1 cellular context compared by ENCODE assay signal in the genomic region with DNA sequence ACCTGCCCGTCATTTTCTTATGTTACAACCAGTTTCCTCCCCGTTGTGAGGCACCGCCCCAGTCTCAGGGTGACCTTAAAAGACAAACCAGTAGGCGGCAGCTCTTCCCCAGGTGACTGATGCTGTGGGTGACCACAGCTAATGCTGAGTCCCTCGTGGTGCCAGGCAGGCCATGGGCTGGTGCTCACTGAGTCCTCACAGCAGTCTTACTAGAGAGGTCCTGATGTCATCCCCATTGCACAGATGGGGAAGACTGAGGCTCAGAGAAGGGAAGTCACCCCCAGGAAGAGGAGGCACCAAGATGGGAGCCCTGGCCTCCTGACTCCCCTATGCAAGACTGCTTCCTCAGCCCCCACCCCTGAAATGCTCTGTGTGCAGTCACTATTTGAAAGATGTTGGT.
TF ChIP-seq lines count a peak whose summit lies in the region.

No MANE protein-coding gene starts in this region.

TF ChIP-seq in HepG2, 621 proteins besides CTCF, POLR2A, EP300 and RAD21:
- TF ChIP-seq RARA (CRISPR knock-in tag; IDR thresholded peaks at IDR 0.05), result no peak
- peak; percentile 92 for TF ChIP-seq ZNF629 (CRISPR knock-in tag; conservative IDR thresholded peaks at IDR 0.05)
- TF ChIP-seq ZNF879 (CRISPR knock-in tag; IDR thresholded peaks at IDR 0.05), result no peak
- TF ChIP-seq CHD4 (IDR thresholded peaks at IDR 0.05; ENCODE audit: borderline replicate concordance, low read length), result 0 out of 2 replicates have a peak, but pooled peaks have one; percentile 43
- TF ChIP-seq, protein P1, sequence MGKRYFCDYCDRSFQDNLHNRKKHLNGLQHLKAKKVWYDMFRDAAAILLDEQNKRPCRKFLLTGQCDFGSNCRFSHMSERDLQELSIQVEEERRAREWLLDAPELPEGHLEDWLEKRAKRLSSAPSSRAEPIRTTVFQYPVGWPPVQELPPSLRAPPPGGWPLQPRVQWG (CRISPR knock-in tag; IDR thresholded peaks at IDR 0.05; ENCODE audit: borderline replicate concordance, low read depth), result no peak
- TF ChIP-seq, protein P2, sequence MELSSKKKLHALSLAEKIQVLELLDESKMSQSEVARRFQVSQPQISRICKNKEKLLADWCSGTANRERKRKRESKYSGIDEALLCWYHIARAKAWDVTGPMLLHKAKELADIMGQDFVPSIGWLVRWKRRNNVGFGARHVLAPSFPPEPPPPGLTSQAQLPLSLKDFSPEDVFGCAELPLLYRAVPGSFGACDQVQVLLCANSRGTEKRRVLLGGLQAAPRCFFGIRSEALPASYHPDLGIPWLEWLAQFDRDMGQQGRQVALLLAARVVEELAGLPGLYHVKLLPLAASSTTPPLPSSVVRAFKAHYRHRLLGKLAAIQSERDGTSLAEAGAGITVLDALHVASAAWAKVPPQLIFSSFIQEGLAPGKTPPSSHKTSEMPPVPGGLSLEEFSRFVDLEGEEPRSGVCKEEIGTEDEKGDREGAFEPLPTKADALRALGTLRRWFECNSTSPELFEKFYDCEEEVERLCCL (CRISPR knock-in tag; IDR thresholded peaks at IDR 0.05; ENCODE audit: borderline replicate concordance), result no peak
- TF ChIP-seq ZNF772 (CRISPR knock-in tag; IDR thresholded peaks at IDR 0.05), result no peak
- no peak for TF ChIP-seq TRIM24 (CRISPR knock-in tag; IDR thresholded peaks at IDR 0.05)
- no peak for TF ChIP-seq ZNF367 (CRISPR knock-in tag; IDR thresholded peaks at IDR 0.05; ENCODE audit: borderline replicate concordance)
- TF ChIP-seq NFYC (CRISPR knock-in tag; IDR thresholded peaks at IDR 0.05), result no peak
- no peak for TF ChIP-seq HMG20A (CRISPR knock-in tag; IDR thresholded peaks at IDR 0.05; ENCODE audit: borderline replicate concordance)
- no peak for TF ChIP-seq ZNF782 (CRISPR knock-in tag; IDR thresholded peaks at IDR 0.05; ENCODE audit: borderline replicate concordance)
- no peak for TF ChIP-seq FOXK1 (CRISPR knock-in tag; IDR thresholded peaks at IDR 0.05; ENCODE audit: borderline replicate concordance, low read depth)
- TF ChIP-seq FIP1L1 (IDR thresholded peaks at IDR 0.05; ENCODE audit: borderline replicate concordance, insufficient read depth, low read depth, low read length), result no peak
- no peak for TF ChIP-seq ARHGAP35 (CRISPR knock-in tag; IDR thresholded peaks at IDR 0.05; ENCODE audit: borderline replicate concordance)
- no peak for TF ChIP-seq FOSL2 (CRISPR knock-in tag; IDR thresholded peaks at IDR 0.05)
- TF ChIP-seq, protein P3, sequence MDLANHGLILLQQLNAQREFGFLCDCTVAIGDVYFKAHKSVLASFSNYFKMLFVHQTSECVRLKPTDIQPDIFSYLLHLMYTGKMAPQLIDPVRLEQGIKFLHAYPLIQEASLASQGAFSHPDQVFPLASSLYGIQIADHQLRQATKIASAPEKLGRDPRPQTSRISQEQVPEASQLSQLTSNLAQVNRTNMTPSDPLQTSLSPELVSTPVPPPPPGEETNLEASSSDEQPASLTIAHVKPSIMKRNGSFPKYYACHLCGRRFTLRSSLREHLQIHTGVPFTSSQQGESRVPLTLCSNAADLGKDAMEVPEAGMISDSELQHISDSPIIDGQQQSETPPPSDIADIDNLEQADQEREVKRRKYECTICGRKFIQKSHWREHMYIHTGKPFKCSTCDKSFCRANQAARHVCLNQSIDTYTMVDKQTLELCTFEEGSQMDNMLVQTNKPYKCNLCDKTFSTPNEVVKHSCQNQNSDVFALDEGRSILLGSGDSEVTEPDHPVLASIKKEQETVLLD (CRISPR knock-in tag; IDR thresholded peaks at IDR 0.05; ENCODE audit: low read depth), result no peak
- TF ChIP-seq, protein P4, sequence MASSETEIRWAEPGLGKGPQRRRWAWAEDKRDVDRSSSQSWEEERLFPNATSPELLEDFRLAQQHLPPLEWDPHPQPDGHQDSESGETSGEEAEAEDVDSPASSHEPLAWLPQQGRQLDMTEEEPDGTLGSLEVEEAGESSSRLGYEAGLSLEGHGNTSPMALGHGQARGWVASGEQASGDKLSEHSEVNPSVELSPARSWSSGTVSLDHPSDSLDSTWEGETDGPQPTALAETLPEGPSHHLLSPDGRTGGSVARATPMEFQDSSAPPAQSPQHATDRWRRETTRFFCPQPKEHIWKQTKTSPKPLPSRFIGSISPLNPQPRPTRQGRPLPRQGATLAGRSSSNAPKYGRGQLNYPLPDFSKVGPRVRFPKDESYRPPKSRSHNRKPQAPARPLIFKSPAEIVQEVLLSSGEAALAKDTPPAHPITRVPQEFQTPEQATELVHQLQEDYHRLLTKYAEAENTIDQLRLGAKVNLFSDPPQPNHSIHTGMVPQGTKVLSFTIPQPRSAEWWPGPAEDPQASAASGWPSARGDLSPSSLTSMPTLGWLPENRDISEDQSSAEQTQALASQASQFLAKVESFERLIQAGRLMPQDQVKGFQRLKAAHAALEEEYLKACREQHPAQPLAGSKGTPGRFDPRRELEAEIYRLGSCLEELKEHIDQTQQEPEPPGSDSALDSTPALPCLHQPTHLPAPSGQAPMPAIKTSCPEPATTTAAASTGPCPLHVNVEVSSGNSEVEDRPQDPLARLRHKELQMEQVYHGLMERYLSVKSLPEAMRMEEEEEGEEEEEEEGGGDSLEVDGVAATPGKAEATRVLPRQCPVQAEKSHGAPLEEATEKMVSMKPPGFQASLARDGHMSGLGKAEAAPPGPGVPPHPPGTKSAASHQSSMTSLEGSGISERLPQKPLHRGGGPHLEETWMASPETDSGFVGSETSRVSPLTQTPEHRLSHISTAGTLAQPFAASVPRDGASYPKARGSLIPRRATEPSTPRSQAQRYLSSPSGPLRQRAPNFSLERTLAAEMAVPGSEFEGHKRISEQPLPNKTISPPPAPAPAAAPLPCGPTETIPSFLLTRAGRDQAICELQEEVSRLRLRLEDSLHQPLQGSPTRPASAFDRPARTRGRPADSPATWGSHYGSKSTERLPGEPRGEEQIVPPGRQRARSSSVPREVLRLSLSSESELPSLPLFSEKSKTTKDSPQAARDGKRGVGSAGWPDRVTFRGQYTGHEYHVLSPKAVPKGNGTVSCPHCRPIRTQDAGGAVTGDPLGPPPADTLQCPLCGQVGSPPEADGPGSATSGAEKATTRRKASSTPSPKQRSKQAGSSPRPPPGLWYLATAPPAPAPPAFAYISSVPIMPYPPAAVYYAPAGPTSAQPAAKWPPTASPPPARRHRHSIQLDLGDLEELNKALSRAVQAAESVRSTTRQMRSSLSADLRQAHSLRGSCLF (CRISPR knock-in tag; IDR thresholded peaks at IDR 0.05; ENCODE audit: borderline replicate concordance), result no peak
- no peak for TF ChIP-seq ZNF451 (CRISPR knock-in tag; IDR thresholded peaks at IDR 0.05)
- TF ChIP-seq MAFG (CRISPR knock-in tag; IDR thresholded peaks at IDR 0.05), result no peak
- TF ChIP-seq ZNF761 (CRISPR knock-in tag; conservative IDR thresholded peaks at IDR 0.05), result no peak
- 0 out of 2 replicates have a peak, but pooled peaks have one; percentile 21 for TF ChIP-seq ZMYM3 (CRISPR knock-in tag; IDR thresholded peaks at IDR 0.05)
- TF ChIP-seq, protein P5, sequence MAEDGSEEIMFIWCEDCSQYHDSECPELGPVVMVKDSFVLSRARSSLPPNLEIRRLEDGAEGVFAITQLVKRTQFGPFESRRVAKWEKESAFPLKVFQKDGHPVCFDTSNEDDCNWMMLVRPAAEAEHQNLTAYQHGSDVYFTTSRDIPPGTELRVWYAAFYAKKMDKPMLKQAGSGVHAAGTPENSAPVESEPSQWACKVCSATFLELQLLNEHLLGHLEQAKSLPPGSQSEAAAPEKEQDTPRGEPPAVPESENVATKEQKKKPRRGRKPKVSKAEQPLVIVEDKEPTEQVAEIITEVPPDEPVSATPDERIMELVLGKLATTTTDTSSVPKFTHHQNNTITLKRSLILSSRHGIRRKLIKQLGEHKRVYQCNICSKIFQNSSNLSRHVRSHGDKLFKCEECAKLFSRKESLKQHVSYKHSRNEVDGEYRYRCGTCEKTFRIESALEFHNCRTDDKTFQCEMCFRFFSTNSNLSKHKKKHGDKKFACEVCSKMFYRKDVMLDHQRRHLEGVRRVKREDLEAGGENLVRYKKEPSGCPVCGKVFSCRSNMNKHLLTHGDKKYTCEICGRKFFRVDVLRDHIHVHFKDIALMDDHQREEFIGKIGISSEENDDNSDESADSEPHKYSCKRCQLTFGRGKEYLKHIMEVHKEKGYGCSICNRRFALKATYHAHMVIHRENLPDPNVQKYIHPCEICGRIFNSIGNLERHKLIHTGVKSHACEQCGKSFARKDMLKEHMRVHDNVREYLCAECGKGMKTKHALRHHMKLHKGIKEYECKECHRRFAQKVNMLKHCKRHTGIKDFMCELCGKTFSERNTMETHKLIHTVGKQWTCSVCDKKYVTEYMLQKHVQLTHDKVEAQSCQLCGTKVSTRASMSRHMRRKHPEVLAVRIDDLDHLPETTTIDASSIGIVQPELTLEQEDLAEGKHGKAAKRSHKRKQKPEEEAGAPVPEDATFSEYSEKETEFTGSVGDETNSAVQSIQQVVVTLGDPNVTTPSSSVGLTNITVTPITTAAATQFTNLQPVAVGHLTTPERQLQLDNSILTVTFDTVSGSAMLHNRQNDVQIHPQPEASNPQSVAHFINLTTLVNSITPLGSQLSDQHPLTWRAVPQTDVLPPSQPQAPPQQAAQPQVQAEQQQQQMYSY (CRISPR knock-in tag; IDR thresholded peaks at IDR 0.05), result no peak
- TF ChIP-seq HDAC1 (CRISPR knock-in tag; IDR thresholded peaks at IDR 0.05), result no peak
- TF ChIP-seq STAG1 (CRISPR knock-in tag; IDR thresholded peaks at IDR 0.05), result peak; percentile 55
- TF ChIP-seq ZNF354B (CRISPR knock-in tag; IDR thresholded peaks at IDR 0.05), result no peak
- no peak for TF ChIP-seq ZFY (CRISPR knock-in tag; IDR thresholded peaks at IDR 0.05)
- TF ChIP-seq, protein P6, sequence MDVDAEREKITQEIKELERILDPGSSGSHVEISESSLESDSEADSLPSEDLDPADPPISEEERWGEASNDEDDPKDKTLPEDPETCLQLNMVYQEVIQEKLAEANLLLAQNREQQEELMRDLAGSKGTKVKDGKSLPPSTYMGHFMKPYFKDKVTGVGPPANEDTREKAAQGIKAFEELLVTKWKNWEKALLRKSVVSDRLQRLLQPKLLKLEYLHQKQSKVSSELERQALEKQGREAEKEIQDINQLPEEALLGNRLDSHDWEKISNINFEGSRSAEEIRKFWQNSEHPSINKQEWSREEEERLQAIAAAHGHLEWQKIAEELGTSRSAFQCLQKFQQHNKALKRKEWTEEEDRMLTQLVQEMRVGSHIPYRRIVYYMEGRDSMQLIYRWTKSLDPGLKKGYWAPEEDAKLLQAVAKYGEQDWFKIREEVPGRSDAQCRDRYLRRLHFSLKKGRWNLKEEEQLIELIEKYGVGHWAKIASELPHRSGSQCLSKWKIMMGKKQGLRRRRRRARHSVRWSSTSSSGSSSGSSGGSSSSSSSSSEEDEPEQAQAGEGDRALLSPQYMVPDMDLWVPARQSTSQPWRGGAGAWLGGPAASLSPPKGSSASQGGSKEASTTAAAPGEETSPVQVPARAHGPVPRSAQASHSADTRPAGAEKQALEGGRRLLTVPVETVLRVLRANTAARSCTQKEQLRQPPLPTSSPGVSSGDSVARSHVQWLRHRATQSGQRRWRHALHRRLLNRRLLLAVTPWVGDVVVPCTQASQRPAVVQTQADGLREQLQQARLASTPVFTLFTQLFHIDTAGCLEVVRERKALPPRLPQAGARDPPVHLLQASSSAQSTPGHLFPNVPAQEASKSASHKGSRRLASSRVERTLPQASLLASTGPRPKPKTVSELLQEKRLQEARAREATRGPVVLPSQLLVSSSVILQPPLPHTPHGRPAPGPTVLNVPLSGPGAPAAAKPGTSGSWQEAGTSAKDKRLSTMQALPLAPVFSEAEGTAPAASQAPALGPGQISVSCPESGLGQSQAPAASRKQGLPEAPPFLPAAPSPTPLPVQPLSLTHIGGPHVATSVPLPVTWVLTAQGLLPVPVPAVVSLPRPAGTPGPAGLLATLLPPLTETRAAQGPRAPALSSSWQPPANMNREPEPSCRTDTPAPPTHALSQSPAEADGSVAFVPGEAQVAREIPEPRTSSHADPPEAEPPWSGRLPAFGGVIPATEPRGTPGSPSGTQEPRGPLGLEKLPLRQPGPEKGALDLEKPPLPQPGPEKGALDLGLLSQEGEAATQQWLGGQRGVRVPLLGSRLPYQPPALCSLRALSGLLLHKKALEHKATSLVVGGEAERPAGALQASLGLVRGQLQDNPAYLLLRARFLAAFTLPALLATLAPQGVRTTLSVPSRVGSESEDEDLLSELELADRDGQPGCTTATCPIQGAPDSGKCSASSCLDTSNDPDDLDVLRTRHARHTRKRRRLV (CRISPR knock-in tag; IDR thresholded peaks at IDR 0.05), result no peak
